1 cellular context compared by ENCODE assay signal in genomic region chr11:16299884-16300778, GRCh38.
A peak's percentile ranks its signal among the peaks of the same experiment; 100 is the strongest.
TF ChIP-seq lines count a peak whose summit lies in the region.

No MANE protein-coding gene starts in this region.

TF ChIP-seq in A549, 52 proteins besides CTCF, POLR2A, EP300 and RAD21:
- TF ChIP-seq RNF2 (IDR thresholded peaks at IDR 0.05; ENCODE audit: borderline replicate concordance, low read depth): no peak
- no peak for TF ChIP-seq RFX5 (IDR thresholded peaks at IDR 0.05)
- no peak for TF ChIP-seq POLR2AphosphoS2 (conservative IDR thresholded peaks at IDR 0.05; ENCODE audit: low read length)
- TF ChIP-seq NR3C1 (IDR thresholded peaks at IDR 0.05): no peak
- peak; percentile 56 for TF ChIP-seq MAFK (IDR thresholded peaks at IDR 0.05; ENCODE audit: partially characterized antibody)
- TF ChIP-seq HDAC2 (IDR thresholded peaks at IDR 0.05): no peak
